In genomic region chr1:36149237-36149972, GRCh38 we compare ENCODE assay signal across 1 cellular context.
TF ChIP-seq lines count a peak whose summit lies in the region.

Gene TRAPPC3, minus strand, starts transcription at chr1:36149486. Its CDS starts 108 bp downstream, at chr1:36149378.

TF ChIP-seq in HEK293, 187 proteins besides CTCF, POLR2A, EP300 and RAD21 (continued from another document and continues in another):
- TF ChIP-seq PATZ1 (tag by site-specific recombination; IDR thresholded peaks at IDR 0.05) (peak; percentile 69), ZSCAN30 (tag by site-specific recombination; IDR thresholded peaks at IDR 0.05) (peak; percentile 89), ZNF585B (tag by site-specific recombination; IDR thresholded peaks at IDR 0.05) (no peak), GLI2 (tag by site-specific recombination; IDR thresholded peaks at IDR 0.05; ENCODE audit: borderline replicate concordance, low read depth) (no peak), ZNF623 (tag by site-specific recombination; IDR thresholded peaks at IDR 0.05) (no peak), YY1 (tag by site-specific recombination; IDR thresholded peaks at IDR 0.05) (peak; percentile 61; the same call in 1 of the 2 replicates), ZNF610 (tag by site-specific recombination; IDR thresholded peaks at IDR 0.05; ENCODE audit: borderline replicate concordance) (0 out of 2 replicates have a peak, but pooled peaks have one; percentile 15), INSM2 (tag by site-specific recombination; IDR thresholded peaks at IDR 0.05) (peak; percentile 40; the same call in 1 of the 2 replicates), ZNF335 (tag by site-specific recombination; conservative IDR thresholded peaks at IDR 0.05) (peak; percentile 95), HIC1 (tag by site-specific recombination; IDR thresholded peaks at IDR 0.05) (peak; percentile 98), ZBTB1 (tag by site-specific recombination; IDR thresholded peaks at IDR 0.05) (no peak), ZNF692 (tag by site-specific recombination; IDR thresholded peaks at IDR 0.05) (peak; percentile 73), ZNF501 (tag by site-specific recombination; IDR thresholded peaks at IDR 0.05) (peak; percentile 88), PRDM1 (tag by site-specific recombination; IDR thresholded peaks at IDR 0.05) (no peak; the same call in 1 of the 2 replicates), ZBTB17 (tag by site-specific recombination; IDR thresholded peaks at IDR 0.05) (peak; percentile 99), ZNF530 (tag by site-specific recombination; IDR thresholded peaks at IDR 0.05; ENCODE audit: low read depth) (no peak), ZIC2 (tag by site-specific recombination; IDR thresholded peaks at IDR 0.05) (peak; percentile 75), BCL6B (tag by site-specific recombination; IDR thresholded peaks at IDR 0.05) (no peak), EGR2 (tag by site-specific recombination; IDR thresholded peaks at IDR 0.05; ENCODE audit: low read depth) (0 out of 2 replicates have a peak, but pooled peaks have one; percentile 26), ZNF114 (tag by site-specific recombination; IDR thresholded peaks at IDR 0.05) (no peak), ZNF132 (tag by site-specific recombination; IDR thresholded peaks at IDR 0.05; ENCODE audit: borderline replicate concordance) (no peak), PRDM6 (tag by site-specific recombination; IDR thresholded peaks at IDR 0.05) (no peak), ZNF416 (tag by site-specific recombination; IDR thresholded peaks at IDR 0.05) (no peak), ZNF837 (tag by site-specific recombination; IDR thresholded peaks at IDR 0.05) (no peak), ZNF394 (tag by site-specific recombination; IDR thresholded peaks at IDR 0.05; ENCODE audit: borderline replicate concordance) (peak; percentile 62; the same call in 1 of the 2 replicates), ZBTB26 (tag by site-specific recombination; optimal IDR thresholded peaks at IDR 0.05) (peak; percentile 58), ZBTB48 (tag by site-specific recombination; IDR thresholded peaks at IDR 0.05) (peak; percentile 89), SP3 (tag by site-specific recombination; IDR thresholded peaks at IDR 0.05) (peak; percentile 99), ZNF660 (tag by site-specific recombination; IDR thresholded peaks at IDR 0.05) (peak; percentile 90), ZXDB (tag by site-specific recombination; IDR thresholded peaks at IDR 0.05) (peak; percentile 98), ZNF558 (tag by site-specific recombination; IDR thresholded peaks at IDR 0.05) (peak; percentile 59; the same call in 1 of the 2 replicates), WT1 (tag by site-specific recombination; IDR thresholded peaks at IDR 0.05) (0 out of 2 replicates have a peak, but pooled peaks have one; percentile 28), BCL11B (tag by site-specific recombination; IDR thresholded peaks at IDR 0.05; ENCODE audit: low read depth) (peak; percentile 90), ZFP37 (tag by site-specific recombination; IDR thresholded peaks at IDR 0.05) (peak; percentile 34; the same call in 1 of the 2 replicates), SP7 (tag by site-specific recombination; IDR thresholded peaks at IDR 0.05) (peak; percentile 80), ZFP3 (tag by site-specific recombination; IDR thresholded peaks at IDR 0.05; ENCODE audit: low read depth) (no peak), TRIM28 (IDR thresholded peaks at IDR 0.05; ENCODE audit: borderline replicate concordance, low read length) (peak; percentile 11; the same call in 1 of the 2 replicates), PBX3 (CRISPR knock-in tag; IDR thresholded peaks at IDR 0.05) (no peak), GLI4 (tag by site-specific recombination; IDR thresholded peaks at IDR 0.05) (no peak), ZNF391 (tag by site-specific recombination; IDR thresholded peaks at IDR 0.05; ENCODE audit: borderline replicate concordance, low read depth) (peak; percentile 71; the same call in 1 of the 2 replicates), ZNF184 (tag by site-specific recombination; IDR thresholded peaks at IDR 0.05) (peak; percentile 72; the same call in 1 of the 2 replicates), ZNF138 (tag by site-specific recombination; IDR thresholded peaks at IDR 0.05; ENCODE audit: borderline replicate concordance) (no peak), ZNF777 (tag by site-specific recombination; IDR thresholded peaks at IDR 0.05; ENCODE audit: borderline replicate concordance) (peak; percentile 16; the same call in 1 of the 2 replicates), PRDM10 (tag by site-specific recombination; IDR thresholded peaks at IDR 0.05) (peak; percentile 84), ZSCAN23 (tag by site-specific recombination; IDR thresholded peaks at IDR 0.05) (no peak), ZNF645 (tag by site-specific recombination; IDR thresholded peaks at IDR 0.05) (no peak)
